Comparison of ENCODE assay signal across 13 cellular contexts in genomic region chr4:98468744-98469143, GRCh38.
DNase-seq lines count a peak whose midpoint lies in the region; ATAC-seq and TF ChIP-seq lines count a peak whose summit lies in the region.
"Had no signal": no experiment of that assay in that cellular context is flagged by ENCODE, and none has a peak within 500 bp of the region (broad histone marks: within the 10 kb centered on the region; RNA-seq: fewer than 3 reads in every experiment).

No MANE protein-coding gene starts in this region.

- no peaks in the 10 kb centered on the region for H3K9me3 Mint-ChIP-seq in neural crest cell
- H3K9me3 Mint-ChIP-seq in activated CD4-positive, alpha-beta T cell treated with anti-CD3 and anti-CD28 coated beads, Interleukin-2, amount 10 ng/mL, durations not matched to agents 24 days and 14 days: peaks cover 7% of the 10 kb centered on the region
- H3K9me3 Mint-ChIP-seq: stimulated activated memory B cell treated with anti-CD40 and anti-IgM and Interleukin-4, amounts not matched to agents 10 μg/mL and 1 μg/mL and 100 μg/mL, for 72 hours had no signal

- H3K36me3 Mint-ChIP-seq in neural crest cell (ENCODE audit: low read depth): peaks cover 26% of the 10 kb centered on the region
- peaks cover 29% of the 10 kb centered on the region for H3K36me3 Mint-ChIP-seq in activated CD4-positive, alpha-beta T cell treated with anti-CD3 and anti-CD28 coated beads, Interleukin-2, amount 10 ng/mL, durations not matched to agents 24 days and 14 days (ENCODE audit: low read depth)

- H3K4me1 Mint-ChIP-seq in neural crest cell: peaks cover 24% of the 10 kb centered on the region
- peaks cover 39% of the 10 kb centered on the region for H3K4me1 Mint-ChIP-seq in activated CD4-positive, alpha-beta T cell treated with anti-CD3 and anti-CD28 coated beads, Interleukin-2, amount 10 ng/mL, durations not matched to agents 24 days and 14 days

- DNase-seq in AG08396 (ENCODE audit: low spot score) (peak; percentile 34), Panc1 (ENCODE audit: low read depth, low spot score) (no peak), epithelial cell of prostate (ENCODE audit: low read depth, low spot score) (no peak), neural crest cell (ENCODE audit: low read depth, low spot score) (peak; percentile 8), NCI-H82 (lab: John Stamatoyannopoulos, UW) (no peak)
- no peak for DNase-seq in activated CD4-positive, alpha-beta T cell treated with anti-CD3 and anti-CD28 coated beads, Interleukin-2, amount 10 ng/mL, durations not matched to agents 24 days and 14 days
- DNase-seq: activated T-cell treated with anti-CD3 and anti-CD28 coated beads, Interleukin-2, amount 50 U/mL, for 1 hour; BE2C; glutamatergic neuron; RPMI8226 had no signal

- no peaks in the 10 kb centered on the region for H3K27me3 Mint-ChIP-seq in neural crest cell (ENCODE audit: low read depth)
- no peaks in the 10 kb centered on the region for H3K27me3 Mint-ChIP-seq in activated CD4-positive, alpha-beta T cell treated with anti-CD3 and anti-CD28 coated beads, Interleukin-2, amount 10 ng/mL, durations not matched to agents 24 days and 14 days
- H3K27me3 Mint-ChIP-seq: stimulated activated memory B cell treated with anti-CD40 and anti-IgM and Interleukin-4, amounts not matched to agents 10 μg/mL and 1 μg/mL and 100 μg/mL, for 72 hours had no signal

- CTCF ChIA-PET in Panc1 (lab: Charles Lee): no interaction called here

- H3K27ac ChIP-seq in Panc1 (ENCODE audit: low read length) (0 out of 2 replicates have a peak overlapping the region, but pooled peaks have one; percentile 7), epithelial cell of prostate (peak overlapping the region; percentile 54)

- intact Hi-C loops in Panc1 (cut with micrococcal nuclease; ENCODE audit: unreplicated experiment): loop anchor here (10.0 kb wide), 3 partner anchors 186 to 466 kb away; partner anchors contain the start of gene TSPAN5
- intact Hi-C loops in activated CD4-positive, alpha-beta T cell treated with anti-CD3 and anti-CD28 coated beads, Interleukin-2, amount 10 ng/mL, durations not matched to agents 24 days and 14 days (cut with micrococcal nuclease): loop anchor here (5.0 to 10.0 kb wide), 2 partner anchors 46 to 316 kb away; no protein-coding TSS in a partner anchor

- BruUV-seq in Panc1 (replicated peaks; lab: Mats Ljungman, UMichigan): no TSS peak

- in situ Hi-C loops in Panc1 (cut with HindIII; ENCODE audit: low pct_unique_long_range_greater_than_20kb, low sequenced_read_pairs): no loop called here

- H3K27ac Mint-ChIP-seq in neural crest cell (ENCODE audit: unreplicated experiment): peak overlapping the region; percentile 88
- no peak overlapping the region for H3K27ac Mint-ChIP-seq in activated CD4-positive, alpha-beta T cell treated with anti-CD3 and anti-CD28 coated beads, Interleukin-2, amount 10 ng/mL, durations not matched to agents 24 days and 14 days
- H3K27ac Mint-ChIP-seq: stimulated activated memory B cell treated with anti-CD40 and anti-IgM and Interleukin-4, amounts not matched to agents 10 μg/mL and 1 μg/mL and 100 μg/mL, for 72 hours had no signal

- H3K4me3 ChIP-seq in Panc1 (ENCODE audit: low read depth in 2 of 2, low read length in 2 of 2): no peak overlapping the region

- POLR2A ChIA-PET in Panc1 (lab: Charles Lee): no interaction called here

- ATAC-seq in Panc1: no peak
- no peak for ATAC-seq in GM18498 (IDR thresholded peaks at IDR 0.05; ENCODE audit: unreplicated experiment)
- ATAC-seq in GM18868 (IDR thresholded peaks at IDR 0.05; ENCODE audit: unreplicated experiment): no peak
- ATAC-seq: stimulated activated memory B cell treated with anti-CD40 and anti-IgM and Interleukin-4, amounts not matched to agents 10 μg/mL and 1 μg/mL and 100 μg/mL, for 72 hours had no signal

- H3K27me3 ChIP-seq in Panc1 (ENCODE audit: control insufficient read depth, insufficient read depth, low read length): no peaks in the 10 kb centered on the region
- H3K27me3 ChIP-seq: BE2C had no signal

- H3K9me3 ChIP-seq in Panc1 (ENCODE audit: control insufficient read depth, insufficient read depth, low read depth, low read length): no peaks in the 10 kb centered on the region
- H3K9me3 ChIP-seq: BE2C had no signal

- H3K36me3 ChIP-seq in Panc1 (ENCODE audit: control insufficient read depth, insufficient read depth, low read length): peaks cover 3% of the 10 kb centered on the region
- H3K36me3 ChIP-seq: BE2C had no signal

- TF ChIP-seq CTCF in Panc1 (IDR thresholded peaks at IDR 0.05) (no peak), neural crest cell (conservative IDR thresholded peaks at IDR 0.05) (no peak)

- no peak overlapping the region for H3K4me3 Mint-ChIP-seq in neural crest cell
- H3K4me3 Mint-ChIP-seq in activated CD4-positive, alpha-beta T cell treated with anti-CD3 and anti-CD28 coated beads, Interleukin-2, amount 10 ng/mL, durations not matched to agents 24 days and 14 days: no peak overlapping the region
- H3K4me3 Mint-ChIP-seq: stimulated activated memory B cell treated with anti-CD40 and anti-IgM and Interleukin-4, amounts not matched to agents 10 μg/mL and 1 μg/mL and 100 μg/mL, for 72 hours had no signal

- peaks cover 3% of the 10 kb centered on the region; the same call in 1 of the 2 replicates for H3K4me1 ChIP-seq in Panc1 (ENCODE audit: control insufficient read depth, insufficient read depth, low read length)
- H3K4me1 ChIP-seq: BE2C had no signal

Comparison
In these comparisons a context has a peak if more than half of its experiments do, and no peak if none do; other contexts are left out.
1. DNase-seq: peak in AG08396 (single experiment) and neural crest cell (single experiment); none in Panc1 (single experiment), epithelial cell of prostate (single experiment), activated CD4-positive, alpha-beta T cell treated with anti-CD3 and anti-CD28 coated beads, Interleukin-2, amount 10 ng/mL, durations not matched to agents 24 days and 14 days (single experiment) and NCI-H82 (single experiment).